In genomic region chr6:34384305-34385153, GRCh38 we compare ENCODE assay signal across 1 cellular context.
A peak's percentile ranks its signal among the peaks of the same experiment; 100 is the strongest.
TF ChIP-seq lines count a peak whose summit lies in the region.

No MANE protein-coding gene starts in this region.

TF ChIP-seq in HEK293, 187 proteins besides CTCF, POLR2A, EP300 and RAD21 (continued from another document):
- 0 out of 2 replicates have a peak, but pooled peaks have one; percentile 18 for TF ChIP-seq ATF2 (tag by site-specific recombination; IDR thresholded peaks at IDR 0.05; ENCODE audit: low read depth)
- no peak for TF ChIP-seq ZNF521 (tag by site-specific recombination; IDR thresholded peaks at IDR 0.05)
- no peak for TF ChIP-seq ZNF600 (tag by site-specific recombination; IDR thresholded peaks at IDR 0.05)
- no peak for TF ChIP-seq ZNF248 (tag by site-specific recombination; IDR thresholded peaks at IDR 0.05)
- no peak for TF ChIP-seq ZNF610 (tag by site-specific recombination; IDR thresholded peaks at IDR 0.05; ENCODE audit: borderline replicate concordance)
- TF ChIP-seq SP7 (tag by site-specific recombination; IDR thresholded peaks at IDR 0.05): peak; percentile 78
- no peak for TF ChIP-seq ZNF585B (tag by site-specific recombination; IDR thresholded peaks at IDR 0.05)
- TF ChIP-seq ZNF366 (tag by site-specific recombination; conservative IDR thresholded peaks at IDR 0.05): peak; percentile 19; the same call in 1 of the 2 replicates
- peak; percentile 42 for TF ChIP-seq WT1 (tag by site-specific recombination; IDR thresholded peaks at IDR 0.05)
- TF ChIP-seq TCF7L2 (IDR thresholded peaks at IDR 0.05; ENCODE audit: borderline replicate concordance, low read depth, low read length): no peak
- no peak for TF ChIP-seq SETDB1 (IDR thresholded peaks at IDR 0.05; ENCODE audit: insufficient read length, low read length)
- peak; percentile 42; the same call in 1 of the 2 replicates for TF ChIP-seq IKZF3 (tag by site-specific recombination; IDR thresholded peaks at IDR 0.05)
- TF ChIP-seq ZNF121 (tag by site-specific recombination; IDR thresholded peaks at IDR 0.05): peak; percentile 72
- no peak for TF ChIP-seq SALL2 (tag by site-specific recombination; IDR thresholded peaks at IDR 0.05; ENCODE audit: borderline replicate concordance)
- 0 out of 2 replicates have a peak, but pooled peaks have one; percentile 6 for TF ChIP-seq EGR2 (tag by site-specific recombination; IDR thresholded peaks at IDR 0.05; ENCODE audit: low read depth)
